ENCODE assay signal across 20 cellular contexts in genomic region chr12:129997239-129997638, GRCh38.
"Had no signal": no experiment of that assay in that cellular context is flagged by ENCODE, and none has a peak within 500 bp of the region (broad histone marks: within the 10 kb centered on the region; RNA-seq: fewer than 3 reads in every experiment).

No MANE protein-coding gene starts in this region.

- H3K36me3 Mint-ChIP-seq: naive thymus-derived CD4-positive, alpha-beta T cell had no signal

- H3K36me3 ChIP-seq: esophagus squamous epithelium, gastroesophageal sphincter, right atrium auricular region, sigmoid colon, stomach, thoracic aorta, transverse colon had no signal

- H3K27me3 ChIP-seq: right atrium auricular region, sigmoid colon, transverse colon had no signal

- H3K4me3 Mint-ChIP-seq: dendritic cell treated with granulocyte-macrophage colony-stimulating factor and Interleukin-4, amounts not matched to agents 40 ng/mL and 50 ng/mL, for 4 days; effector memory CD8-positive, alpha-beta T cell; naive thymus-derived CD4-positive, alpha-beta T cell; nephron progenitor cell had no signal

- H3K9me3 Mint-ChIP-seq: dendritic cell treated with granulocyte-macrophage colony-stimulating factor and Interleukin-4, amounts not matched to agents 40 ng/mL and 50 ng/mL, for 4 days had no signal

- H3K27me3 Mint-ChIP-seq: dendritic cell treated with granulocyte-macrophage colony-stimulating factor and Interleukin-4, amounts not matched to agents 40 ng/mL and 50 ng/mL, for 4 days had no signal

- H3K9me3 ChIP-seq: esophagus squamous epithelium, gastroesophageal sphincter, right atrium auricular region, sigmoid colon, thoracic aorta, transverse colon had no signal

- H3K4me1 Mint-ChIP-seq: naive thymus-derived CD4-positive, alpha-beta T cell; nephron progenitor cell had no signal

- H3K4me1 ChIP-seq: esophagus squamous epithelium, gastroesophageal sphincter, psoas muscle, right atrium auricular region, sigmoid colon, stomach, transverse colon had no signal

- DNase-seq: cerebellar nuclear complex; effector memory CD8-positive, alpha-beta T cell; esophagus squamous epithelium; foreskin fibroblast; glutamatergic neuron; kidney glomerular epithelial cell; mammary epithelial cell; naive thymus-derived CD4-positive, alpha-beta T cell; nephron progenitor cell; psoas muscle; sigmoid colon; stimulated activated naive CD4-positive, alpha-beta T cell; stomach; substantia nigra; transverse colon had no signal

- H3K27ac ChIP-seq: esophagus squamous epithelium, gastroesophageal sphincter, psoas muscle, right atrium auricular region, sigmoid colon, skin epidermis, stomach, thoracic aorta, transverse colon had no signal

- H3K27ac Mint-ChIP-seq: dendritic cell treated with granulocyte-macrophage colony-stimulating factor and Interleukin-4, amounts not matched to agents 40 ng/mL and 50 ng/mL, for 4 days; effector memory CD8-positive, alpha-beta T cell; naive thymus-derived CD4-positive, alpha-beta T cell; nephron progenitor cell had no signal

- ATAC-seq: effector memory CD8-positive, alpha-beta T cell; gastroesophageal sphincter; naive thymus-derived CD4-positive, alpha-beta T cell; psoas muscle had no signal

- H3K4me3 ChIP-seq: esophagus squamous epithelium, gastroesophageal sphincter, psoas muscle, right atrium auricular region, sigmoid colon, skin epidermis, stomach, thoracic aorta, transverse colon had no signal
